In genomic region chr13:85816413-85816812, GRCh38 we compare ENCODE assay signal across 15 cellular contexts. TPM values are rescaled to one million over a fixed set of nuclear protein-coding genes. Genes with fewer than 3 reads are reported as not detected.
DNase-seq lines count a peak whose midpoint lies in the region; ATAC-seq and TF ChIP-seq lines count a peak whose summit lies in the region.
"Had no signal": no experiment of that assay in that cellular context is flagged by ENCODE, and none has a peak within 500 bp of the region (broad histone marks: within the 10 kb centered on the region; RNA-seq: fewer than 3 reads in every experiment).

No MANE protein-coding gene starts in this region.

- no peak overlapping the region for H3K4me2 ChIP-seq in Karpas-422 (ENCODE audit: low read depth, low read length, poor library complexity, severe bottlenecking)
- H3K4me2 ChIP-seq in mesendoderm (ENCODE audit: low read length), result no peak overlapping the region
- H3K4me2 ChIP-seq: smooth muscle cell had no signal

- intact Hi-C loops in left ventricle myocardium inferior (cut with micrococcal nuclease), result no loop called here

- no peaks in the 10 kb centered on the region for H3K79me1 ChIP-seq in mesendoderm (ENCODE audit: low read length)

- TF ChIP-seq CTCF in left ventricle myocardium inferior (IDR thresholded peaks at IDR 0.05; ENCODE audit: borderline replicate concordance), result no peak

- DNase-seq in DMS 273 (lab: John Stamatoyannopoulos, UW; ENCODE audit: unreplicated experiment), result peak; percentile 8
- DNase-seq in DMS 273 treated with DMSO at 0.1 percent for 48 hours (lab: John Stamatoyannopoulos, UW), result no peak
- DNase-seq in Karpas-422, result peak; percentile 76
- peak; percentile 44 for DNase-seq in RKO (ENCODE audit: low spot score)
- peak; percentile 3 for DNase-seq in mesendoderm
- no peak for DNase-seq in activated CD4-positive, alpha-beta T cell treated with anti-CD3 and anti-CD28 coated beads for 4 hours
- no peak for DNase-seq in left ventricle myocardium inferior
- DNase-seq: 8988T; activated CD4-positive, alpha-beta memory T cell treated with anti-CD3 and anti-CD28 coated beads for 36 hours; anterior cingulate cortex; HCEC 1CT; NCI-H187; T-helper 9 cell had no signal

- H3K56ac ChIP-seq in mesendoderm (ENCODE audit: low read length), result no peak overlapping the region

- H3K36me3 ChIP-seq in Karpas-422 (ENCODE audit: insufficient read depth, low read length), result no peaks in the 10 kb centered on the region
- H3K36me3 ChIP-seq in mesendoderm (ENCODE audit: control insufficient read depth, insufficient read depth, low read length), result no peaks in the 10 kb centered on the region
- no peaks in the 10 kb centered on the region for H3K36me3 ChIP-seq in left ventricle myocardium inferior

- no peak overlapping the region for H2AK5ac ChIP-seq in mesendoderm (ENCODE audit: low read length)

- H2BK120ac ChIP-seq in mesendoderm (ENCODE audit: low read depth, low read length), result no peak overlapping the region

- H3K18ac ChIP-seq in mesendoderm (ENCODE audit: low read length), result no peak overlapping the region

- H3K9me3 ChIP-seq in Karpas-422 (ENCODE audit: low read length) (no peaks in the 10 kb centered on the region), left ventricle myocardium inferior (replicated peaks) (no peaks in the 10 kb centered on the region)

- no peak overlapping the region for H3K4me3 ChIP-seq in Karpas-422 (ENCODE audit: low read length)
- no peak overlapping the region for H3K4me3 ChIP-seq in mesendoderm (ENCODE audit: low read length)
- H3K4me3 ChIP-seq in left ventricle myocardium inferior, result no peak overlapping the region
- H3K4me3 ChIP-seq: smooth muscle cell had no signal

- H4K20me1 ChIP-seq in Karpas-422 (ENCODE audit: insufficient read depth, low read depth, low read length), result no peaks in the 10 kb centered on the region

- no peak overlapping the region for H3K27ac ChIP-seq in Karpas-422 (ENCODE audit: low read length)
- H3K27ac ChIP-seq in mesendoderm (ENCODE audit: low read depth, low read length), result no peak overlapping the region
- H3K27ac ChIP-seq in left ventricle myocardium inferior (replicated peaks), result no peak overlapping the region

- no peak overlapping the region for H3K9ac ChIP-seq in Karpas-422 (ENCODE audit: low read length)
- H3K9ac ChIP-seq in mesendoderm (ENCODE audit: low read length), result no peak overlapping the region

- H3K79me2 ChIP-seq in Karpas-422 (ENCODE audit: low read length) (no peaks in the 10 kb centered on the region), mesendoderm (ENCODE audit: control insufficient read depth, insufficient read depth, low read length) (no peaks in the 10 kb centered on the region)

- H4K5ac ChIP-seq in mesendoderm (ENCODE audit: low read length), result no peak overlapping the region

- H3K27me3 ChIP-seq in Karpas-422 (ENCODE audit: low read length) (no peaks in the 10 kb centered on the region), mesendoderm (ENCODE audit: insufficient read depth, low read length, poor library complexity) (no peaks in the 10 kb centered on the region), left ventricle myocardium inferior (ENCODE audit: low read depth) (no peaks in the 10 kb centered on the region)

- H2BK5ac ChIP-seq in mesendoderm (ENCODE audit: low read length), result no peak overlapping the region

- H3K23ac ChIP-seq in mesendoderm (ENCODE audit: low read length), result no peak overlapping the region

- no peak overlapping the region for H4K8ac ChIP-seq in mesendoderm (ENCODE audit: low read depth, low read length)

- H2BK15ac ChIP-seq in mesendoderm (replicated peaks; ENCODE audit: low read depth), result no peak overlapping the region

- no peaks in the 10 kb centered on the region for H3K4me1 ChIP-seq in Karpas-422 (ENCODE audit: low read length)
- H3K4me1 ChIP-seq in mesendoderm (ENCODE audit: control insufficient read depth, low read depth, low read length), result no peaks in the 10 kb centered on the region
- H3K4me1 ChIP-seq in left ventricle myocardium inferior, result no peaks in the 10 kb centered on the region

- ATAC-seq in HG03469 (IDR thresholded peaks at IDR 0.05; ENCODE audit: unreplicated experiment), result no peak

- no peak overlapping the region for H3K4ac ChIP-seq in mesendoderm (ENCODE audit: low read depth, low read length)

- no peaks in the 10 kb centered on the region for H3K9me2 ChIP-seq in Karpas-422 (replicated peaks; ENCODE audit: insufficient read depth, low read length)

- H2AFZ ChIP-seq in Karpas-422 (ENCODE audit: low read length), result no peak overlapping the region

RNA-seq across cellular contexts. Expression of gene SLITRK6, which starts 17.2 kb away (rescaled TPM):
- total RNA-seq in Karpas-422 (2014; rRNA removed; shearing (Covaris generic); ENCODE audit: low replicate concordance), result 1.9 and 6.4 TPM in 2 replicates
- 0.67 TPM for polyA plus RNA-seq in mesendoderm (2013, experiment 1 of 2)
- polyA plus RNA-seq in mesendoderm (2013, experiment 2 of 2), result 0.71 TPM
- total RNA-seq in left ventricle myocardium inferior, result 0.93 TPM
- total RNA-seq: activated CD4-positive, alpha-beta memory T cell treated with anti-CD3 and anti-CD28 coated beads for 36 hours had no signal

Comparison
In these comparisons a context has a peak if more than half of its experiments do, and no peak if none do; other contexts are left out.
1. DNase-seq: peak in DMS 273 (single experiment), Karpas-422 (single experiment), RKO (single experiment) and mesendoderm (single experiment); none in DMS 273 treated with DMSO at 0.1 percent for 48 hours (single experiment), activated CD4-positive, alpha-beta T cell treated with anti-CD3 and anti-CD28 coated beads for 4 hours (0 of 2) and left ventricle myocardium inferior (single experiment).